In the genomic region with DNA sequence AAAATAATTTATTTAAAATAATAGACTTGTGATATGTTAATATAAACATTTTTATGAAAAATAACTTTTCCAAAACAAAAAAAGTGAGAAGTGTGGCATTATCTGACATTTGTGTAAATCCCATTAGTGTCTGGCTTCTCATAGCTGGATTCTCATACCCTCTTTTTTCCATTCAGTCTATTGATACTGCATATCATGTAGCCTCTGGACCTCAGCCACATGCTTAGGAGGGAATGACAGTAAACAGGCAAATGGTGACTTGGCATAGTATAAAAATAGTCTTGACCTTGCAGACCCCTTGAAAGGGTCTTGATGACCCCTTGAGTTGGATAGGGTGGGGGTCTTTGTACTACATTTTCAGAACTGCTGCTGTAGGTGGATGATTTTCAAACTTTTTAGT, we compare ENCODE assay signal across 17 cellular contexts. TPM values are rescaled to one million over a fixed set of nuclear protein-coding genes. Genes with fewer than 3 reads are reported as not detected.
DNase-seq lines count a peak whose midpoint lies in the region; ATAC-seq, FAIRE-seq and TF ChIP-seq lines count a peak whose summit lies in the region.
"Had no signal": no experiment of that assay in that cellular context is flagged by ENCODE, and none has a peak within 500 bp of the region (broad histone marks: within the 10 kb centered on the region; RNA-seq: fewer than 3 reads in every experiment).

No MANE protein-coding gene starts in this region.

- peaks cover 3% of the 10 kb centered on the region for H3K36me3 Mint-ChIP-seq in osteocyte (ENCODE audit: unreplicated experiment)

- no peak for TF ChIP-seq CTCF in A549 (IDR thresholded peaks at IDR 0.05)
- TF ChIP-seq CTCF in VCaP (conservative IDR thresholded peaks at IDR 0.05), result no peak
- no peak for TF ChIP-seq CTCF in osteocyte (IDR thresholded peaks at IDR 0.05)

- no peak overlapping the region for H3K4me3 Mint-ChIP-seq in osteocyte (ENCODE audit: unreplicated experiment)

- ATAC-seq in A549, result no peak
- ATAC-seq: HCT116 had no signal

- TF ChIP-seq RAD21 in A549 (conservative IDR thresholded peaks at IDR 0.05 in 1 of 2, IDR thresholded peaks at IDR 0.05 in 1 of 2), result no peak

- no peaks in the 10 kb centered on the region for H3K27me3 Mint-ChIP-seq in osteocyte (ENCODE audit: unreplicated experiment)

- no peak overlapping the region for H3K4me3 ChIP-seq in A549
- H3K4me3 ChIP-seq: Peyer's patch had no signal

- peak overlapping the region; percentile 0 for H3K27ac Mint-ChIP-seq in osteocyte (ENCODE audit: unreplicated experiment)

- H3K4me1 ChIP-seq in A549, result peaks cover 76% of the 10 kb centered on the region

- 0 out of 6 replicates have a peak overlapping the region, but pooled peaks of 1 of the 2 experiments have one; percentile 32 for H3K27ac ChIP-seq in A549
- H3K27ac ChIP-seq in VCaP, result peak overlapping the region; percentile 44
- H3K27ac ChIP-seq: Peyer's patch had no signal

- no peaks in the 10 kb centered on the region for H3K9me3 Mint-ChIP-seq in osteocyte (ENCODE audit: unreplicated experiment)

- peaks cover 81% of the 10 kb centered on the region for H3K4me1 Mint-ChIP-seq in osteocyte (ENCODE audit: unreplicated experiment)

- POLR2A ChIA-PET in A549 (lab: Yijun Ruan, JAX), result no interaction called here

- DNase-seq in A549 (ENCODE audit: low read depth in 1 of 2, low spot score in 1 of 2), result no peak
- DNase-seq in osteocyte (ENCODE audit: extremely low spot score, unreplicated experiment), result no peak
- DNase-seq in dermis blood vessel endothelial cell, result no peak
- DNase-seq in DMS79 (lab: John Stamatoyannopoulos, UW), result no peak
- DNase-seq in NCI-H2227 (lab: John Stamatoyannopoulos, UW; ENCODE audit: unreplicated experiment), result no peak
- DNase-seq: Calu3, DND-41, MV-4-11, NCI-H1436 treated with DMSO at 0.1 percent for 48 hours, NCI-H1930, Peyer's patch, SK-N-SH, SW 1271 had no signal

- FAIRE-seq in A204.1 (lab: Jason Lieb, UNC) (peak; percentile 35), A549 (lab: Jason Lieb, UNC) (no peak)
- FAIRE-seq: GM19239 had no signal

- CTCF ChIA-PET in A549 (lab: Yijun Ruan, JAX), result no interaction called here

- TF ChIP-seq POLR2A in A549 (IDR thresholded peaks at IDR 0.05; ENCODE audit: low read length), result no peak

- H3K4me2 ChIP-seq in A549, result peak overlapping the region; percentile 38; the same call in 1 of the 3 replicates
- H3K4me2 ChIP-seq: SK-N-SH had no signal

- H3K9me3 ChIP-seq in A549, result no peaks in the 10 kb centered on the region
- H3K9me3 ChIP-seq: Peyer's patch, SK-N-SH had no signal

- no peak for TF ChIP-seq EP300 in A549 (IDR thresholded peaks at IDR 0.05)

TF ChIP-seq in A549, 52 proteins besides CTCF, POLR2A, EP300 and RAD21:
- TF ChIP-seq BHLHE40 (IDR thresholded peaks at IDR 0.05; ENCODE audit: low read depth, low read length) (no peak), CBX8 (IDR thresholded peaks at IDR 0.05) (no peak), ESRRA (IDR thresholded peaks at IDR 0.05; ENCODE audit: borderline replicate concordance, low read length) (no peak), CEBPB (IDR thresholded peaks at IDR 0.05) (no peak), ATOH8 (CRISPR knock-in tag; IDR thresholded peaks at IDR 0.05; ENCODE audit: low read depth) (no peak), CHD2 (IDR thresholded peaks at IDR 0.05; ENCODE audit: low read length, partially characterized antibody) (no peak), MYC (IDR thresholded peaks at IDR 0.05; ENCODE audit: borderline replicate concordance, low read length) (no peak), MAFK (IDR thresholded peaks at IDR 0.05; ENCODE audit: partially characterized antibody) (no peak), RCOR1 (IDR thresholded peaks at IDR 0.05; ENCODE audit: low read depth, low read length) (no peak), ZFP36 (IDR thresholded peaks at IDR 0.05; ENCODE audit: borderline replicate concordance, partially characterized antibody) (no peak)
- TF ChIP-seq, protein P1, sequence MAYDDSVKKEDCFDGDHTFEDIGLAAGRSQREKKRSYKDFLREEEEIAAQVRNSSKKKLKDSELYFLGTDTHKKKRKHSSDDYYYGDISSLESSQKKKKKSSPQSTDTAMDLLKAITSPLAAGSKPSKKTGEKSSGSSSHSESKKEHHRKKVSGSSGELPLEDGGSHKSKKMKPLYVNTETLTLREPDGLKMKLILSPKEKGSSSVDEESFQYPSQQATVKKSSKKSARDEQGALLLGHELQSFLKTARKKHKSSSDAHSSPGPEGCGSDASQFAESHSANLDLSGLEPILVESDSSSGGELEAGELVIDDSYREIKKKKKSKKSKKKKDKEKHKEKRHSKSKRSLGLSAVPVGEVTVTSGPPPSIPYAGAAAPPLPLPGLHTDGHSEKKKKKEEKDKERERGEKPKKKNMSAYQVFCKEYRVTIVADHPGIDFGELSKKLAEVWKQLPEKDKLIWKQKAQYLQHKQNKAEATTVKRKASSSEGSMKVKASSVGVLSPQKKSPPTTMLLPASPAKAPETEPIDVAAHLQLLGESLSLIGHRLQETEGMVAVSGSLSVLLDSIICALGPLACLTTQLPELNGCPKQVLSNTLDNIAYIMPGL (CRISPR knock-in tag; IDR thresholded peaks at IDR 0.05; ENCODE audit: borderline replicate concordance), result no peak

RNA-seq across cellular contexts. Expression of gene GALNT1, which starts 29.2 kb away (rescaled TPM):
- 93.0 and 113 TPM in 2 replicates for polyA plus RNA-seq in A549 (2011; rRNA removed)
- polyA plus RNA-seq in A549 (2012; cell fraction: cytosol; rRNA removed), result 17.0 and 18.4 TPM in 2 replicates
- 4.2 and 6.5 TPM in 2 replicates for polyA plus RNA-seq in A549 (2012; cell fraction: nucleus; rRNA removed)
- 94.0 to 97.4 TPM (median 96.6 TPM) in 3 replicates for polyA plus RNA-seq in A549 (2017; fragmentation: RNase III; extraction: RNeasy Plus Mini Kit Qiagen cat#74134 plus additional on column Dnase treatment)
- 48.4 and 52.8 TPM in 2 replicates for polyA minus RNA-seq in A549 (2011; rRNA and poly(A)+ RNA removed)
- 264 and 270 TPM in 2 replicates for total RNA-seq in osteocyte
- 317 and 436 TPM in 2 replicates for total RNA-seq in dermis blood vessel endothelial cell
